8 cellular contexts compared by ENCODE assay signal in the genomic region with DNA sequence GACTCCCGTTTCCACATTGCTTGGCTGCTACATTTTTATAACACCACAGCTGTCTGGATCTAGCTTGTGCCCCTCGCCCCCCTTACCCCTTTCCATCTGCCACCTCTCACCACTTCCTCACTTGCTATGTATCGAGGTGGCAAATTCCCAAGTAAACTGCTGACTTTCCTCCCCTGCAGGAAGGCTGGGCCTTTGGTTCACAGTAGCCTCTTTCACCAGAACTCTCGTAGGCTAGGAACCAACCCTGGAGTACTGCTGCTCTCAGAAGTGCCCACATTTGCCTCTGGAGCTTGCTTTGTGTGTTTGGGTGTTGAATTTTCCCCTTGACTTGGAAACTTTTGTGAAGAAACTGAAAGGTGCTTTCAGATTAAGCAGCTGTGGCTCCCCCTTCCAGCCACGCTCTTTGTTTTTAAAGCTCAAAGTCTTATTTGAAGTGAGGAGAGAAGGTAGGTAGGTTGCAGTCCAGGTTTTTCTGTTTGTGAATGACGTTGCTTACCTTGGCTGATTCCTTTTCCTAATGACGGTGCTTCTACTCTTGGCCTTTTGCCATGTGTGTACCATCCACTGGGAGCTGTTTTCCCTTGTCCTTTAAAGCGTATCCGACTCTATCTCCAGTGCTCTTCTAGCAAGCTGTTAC.
A peak's percentile ranks its signal among the peaks of the same experiment; 100 is the strongest.
DNase-seq lines count a peak whose midpoint lies in the region; ATAC-seq and TF ChIP-seq lines count a peak whose summit lies in the region.

No MANE protein-coding gene starts in this region.

- peak overlapping the region; percentile 17; the same call in 1 of the 2 replicates for H3K9ac ChIP-seq in iPS-20b (ENCODE audit: low read depth, low read length)

- ATAC-seq in activated T-helper 17 cell treated with anti-CD3 and anti-CD28 coated beads, Interleukin-2, amount 50 U/mL, for 72 hours (replicated peaks): peak; percentile 30
- ATAC-seq in HG02571 (IDR thresholded peaks at IDR 0.05; ENCODE audit: unreplicated experiment) (no peak), GM21360 (IDR thresholded peaks at IDR 0.05; ENCODE audit: unreplicated experiment) (no peak)

- H3K9me3 ChIP-seq in iPS-20b (ENCODE audit: insufficient read depth, low read depth, low read length): no peaks in the 10 kb centered on the region

- H3K27me3 ChIP-seq in iPS-20b (ENCODE audit: insufficient read depth, low read length): no peaks in the 10 kb centered on the region

- H3K27ac Mint-ChIP-seq in activated T-helper 17 cell treated with anti-CD3 and anti-CD28 coated beads, Interleukin-2, amount 50 U/mL, for 72 hours: peak overlapping the region; percentile 39
- H3K27ac Mint-ChIP-seq in type B pancreatic cell: peak overlapping the region; percentile 18

- TF ChIP-seq CTCF in type B pancreatic cell (conservative IDR thresholded peaks at IDR 0.05): no peak

- peaks cover 29% of the 10 kb centered on the region; the same call in 1 of the 2 replicates for H3K4me1 ChIP-seq in iPS-20b (ENCODE audit: insufficient read depth, low read length)

- DNase-seq in COLO668 (lab: John Stamatoyannopoulos, UW; ENCODE audit: unreplicated experiment): peak; percentile 37
- peak; percentile 62 to 96 (median 73) for DNase-seq in NCI-H1417 (lab: John Stamatoyannopoulos, UW)
- DNase-seq in type B pancreatic cell (ENCODE audit: extremely low spot score, unreplicated experiment): no peak
- DNase-seq in GM19238 (ENCODE audit: insufficient read length, low spot score): no peak

- no peak overlapping the region for H3K4me3 ChIP-seq in iPS-20b (ENCODE audit: low read length)

- H3K36me3 Mint-ChIP-seq in activated T-helper 17 cell treated with anti-CD3 and anti-CD28 coated beads, Interleukin-2, amount 50 U/mL, for 72 hours (ENCODE audit: low read depth): no peaks in the 10 kb centered on the region
- H3K36me3 Mint-ChIP-seq in type B pancreatic cell: no peaks in the 10 kb centered on the region

- H3K27ac ChIP-seq in iPS-20b (ENCODE audit: low read length): no peak overlapping the region

- no peaks in the 10 kb centered on the region for H3K27me3 Mint-ChIP-seq in activated T-helper 17 cell treated with anti-CD3 and anti-CD28 coated beads, Interleukin-2, amount 50 U/mL, for 72 hours
- H3K27me3 Mint-ChIP-seq in type B pancreatic cell: no peaks in the 10 kb centered on the region

- peaks cover 41% of the 10 kb centered on the region for H3K4me1 Mint-ChIP-seq in activated T-helper 17 cell treated with anti-CD3 and anti-CD28 coated beads, Interleukin-2, amount 50 U/mL, for 72 hours
- peaks cover 10% of the 10 kb centered on the region for H3K4me1 Mint-ChIP-seq in type B pancreatic cell (ENCODE audit: unreplicated experiment)

- no peaks in the 10 kb centered on the region for H3K9me3 Mint-ChIP-seq in activated T-helper 17 cell treated with anti-CD3 and anti-CD28 coated beads, Interleukin-2, amount 50 U/mL, for 72 hours
- peaks cover 5% of the 10 kb centered on the region for H3K9me3 Mint-ChIP-seq in type B pancreatic cell

- H3K36me3 ChIP-seq in iPS-20b (ENCODE audit: insufficient read depth, low read depth, low read length): no peaks in the 10 kb centered on the region

- H3K4me3 Mint-ChIP-seq in activated T-helper 17 cell treated with anti-CD3 and anti-CD28 coated beads, Interleukin-2, amount 50 U/mL, for 72 hours: peak overlapping the region; percentile 69
- H3K4me3 Mint-ChIP-seq in type B pancreatic cell: peak overlapping the region; percentile 37

Comparison
In these comparisons a context has a peak if more than half of its experiments do, and no peak if none do; other contexts are left out.
1. DNase-seq: peak in COLO668 (single experiment) and NCI-H1417 (3 of 3); none in type B pancreatic cell (single experiment) and GM19238 (single experiment).